ENCODE assay signal across 9 cellular contexts in genomic region chr3:97970929-97971460, GRCh38. TPM values are rescaled to one million over a fixed set of nuclear protein-coding genes. Genes with fewer than 3 reads are reported as not detected.
DNase-seq lines count a peak whose midpoint lies in the region; ATAC-seq, FAIRE-seq and TF ChIP-seq lines count a peak whose summit lies in the region.
"Had no signal": no experiment of that assay in that cellular context is flagged by ENCODE, and none has a peak within 500 bp of the region (broad histone marks: within the 10 kb centered on the region; RNA-seq: fewer than 3 reads in every experiment).

No MANE protein-coding gene starts in this region.

- TF ChIP-seq CTCF in endothelial cell of umbilical vein (IDR thresholded peaks at IDR 0.05; ENCODE audit: extremely low read depth in 1 of 2, insufficient read depth in 1 of 2, low read depth in 1 of 2, low read length in 2 of 2) (no peak), endothelial cell (IDR thresholded peaks at IDR 0.05; ENCODE audit: unreplicated experiment) (no peak)

- peak overlapping the region; percentile 73 for H3K4me2 ChIP-seq in endothelial cell of umbilical vein (ENCODE audit: insufficient read depth, low read length)

- no peaks in the 10 kb centered on the region for H3K27me3 ChIP-seq in endothelial cell of umbilical vein (ENCODE audit: control insufficient read depth in 2 of 2, insufficient read depth in 2 of 2, low read length in 2 of 2)
- H3K27me3 ChIP-seq in skeletal muscle tissue (ENCODE audit: control insufficient read depth in 3 of 3, insufficient read depth in 3 of 3, low read length in 3 of 3) = no peaks in the 10 kb centered on the region

- POLR2A ChIA-PET in endothelial cell of umbilical vein (lab: Charles Lee) = no interaction called here

- DNase-seq in NCI-H1105 treated with DMSO at 0.1 percent for 48 hours (lab: John Stamatoyannopoulos, UW) (peak; percentile 9), NCI-H1105 (lab: John Stamatoyannopoulos, UW) (no peak), NOMO-1 treated with dmso at 0.1 percent for 144 hours (lab: John Stamatoyannopoulos, UW; ENCODE audit: unreplicated experiment) (peak; percentile 18), endothelial cell of umbilical vein (ENCODE audit: low read depth, low spot score) (no peak), endothelial cell (ENCODE audit: low spot score) (no peak)
- DNase-seq in activated CD8-positive, alpha-beta memory T cell treated with anti-CD3 and anti-CD28 coated beads for 24 hours = no peak

- H3K27me3 Mint-ChIP-seq in endothelial cell (ENCODE audit: unreplicated experiment) = peaks cover 4% of the 10 kb centered on the region

- H3K27ac ChIP-seq in endothelial cell of umbilical vein (ENCODE audit: insufficient read depth, low read depth, low read length) = no peak overlapping the region
- H3K27ac ChIP-seq in skeletal muscle tissue (ENCODE audit: low read depth, low read length) = peak overlapping the region; percentile 54

- intact Hi-C loops in endothelial cell of umbilical vein (cut with micrococcal nuclease) = no loop called here

- H3K36me3 ChIP-seq in endothelial cell of umbilical vein (ENCODE audit: control insufficient read depth in 2 of 2, extremely low read depth in 1 of 2, insufficient read depth in 2 of 2, low read length in 2 of 2) (no peaks in the 10 kb centered on the region), skeletal muscle tissue (ENCODE audit: control insufficient read depth in 3 of 3, insufficient read depth in 3 of 3, low read length in 3 of 3) (peaks cover 0 to 3% (median 1%) of the 10 kb centered on the region in 3 donors)

- H3K4me1 ChIP-seq in endothelial cell of umbilical vein (ENCODE audit: control insufficient read depth, extremely low read depth, insufficient read depth, low read length) (peaks cover 17% of the 10 kb centered on the region), skeletal muscle tissue (ENCODE audit: control insufficient read depth in 3 of 3, insufficient read depth in 3 of 3, low read length in 3 of 3) (peaks cover 7 to 20% (median 18%) of the 10 kb centered on the region in 3 donors)

- dilution Hi-C loops in endothelial cell of umbilical vein (cut with MboI; ENCODE audit: extremely low pct_ligation_motif_present, low sequenced_read_pairs) = no loop called here

- H3K36me3 Mint-ChIP-seq in endothelial cell (ENCODE audit: low read depth, unreplicated experiment) = no peaks in the 10 kb centered on the region

- peak overlapping the region; percentile 94 for H2AFZ ChIP-seq in endothelial cell of umbilical vein (ENCODE audit: low read depth, low read length)

- ATAC-seq in HG02759 (IDR thresholded peaks at IDR 0.05; ENCODE audit: unreplicated experiment) = no peak

- peak; percentile 26 for FAIRE-seq in endothelial cell of umbilical vein (lab: Jason Lieb, UNC)
- FAIRE-seq: A204.1 had no signal

- H3K4me3 ChIP-seq in endothelial cell of umbilical vein (replicated peaks in 1 of 3; ENCODE audit: insufficient read depth in 1 of 3, low read depth in 1 of 3, low read length in 3 of 3) = peak overlapping the region in 2 of 3 experiments; percentile 35 to 56
- peak overlapping the region; percentile 69 to 79 (median 71) for H3K4me3 ChIP-seq in skeletal muscle tissue (ENCODE audit: low read length in 3 of 3)

- no peak overlapping the region for H3K27ac Mint-ChIP-seq in endothelial cell (ENCODE audit: unreplicated experiment)

- CTCF ChIA-PET in endothelial cell of umbilical vein (lab: Charles Lee) = interaction anchor here (0.6 to 1.7 kb wide), 3 partner anchors 16 to 207 kb away, joined by 3 to 4 read pairs (median 3); partner anchors contain the start of gene ARL6

- no TSS peak for BruUV-seq in endothelial cell of umbilical vein (replicated peaks; lab: Mats Ljungman, UMichigan)

- no peaks in the 10 kb centered on the region for H4K20me1 ChIP-seq in endothelial cell of umbilical vein (replicated peaks; ENCODE audit: control insufficient read depth, extremely low read depth, insufficient read depth, low read length)

- no peaks in the 10 kb centered on the region for H3K9me3 Mint-ChIP-seq in endothelial cell (ENCODE audit: unreplicated experiment)

- TF ChIP-seq POLR2A in endothelial cell of umbilical vein (IDR thresholded peaks at IDR 0.05; ENCODE audit: low read depth, low read length) = no peak

- H3K9me1 ChIP-seq in endothelial cell of umbilical vein (replicated peaks; ENCODE audit: control insufficient read depth, extremely low read depth, insufficient read depth, low read length) = no peaks in the 10 kb centered on the region

- peaks cover 5% of the 10 kb centered on the region for H3K4me1 Mint-ChIP-seq in endothelial cell (ENCODE audit: unreplicated experiment)

- no peak overlapping the region for H3K4me3 Mint-ChIP-seq in endothelial cell (ENCODE audit: unreplicated experiment)

- no peaks in the 10 kb centered on the region for H3K9me3 ChIP-seq in endothelial cell of umbilical vein (replicated peaks; ENCODE audit: control insufficient read depth, insufficient read depth, low read length)
- no peaks in the 10 kb centered on the region for H3K9me3 ChIP-seq in skeletal muscle tissue (ENCODE audit: control insufficient read depth in 3 of 3, low read length in 3 of 3)

- H3K9ac ChIP-seq in endothelial cell of umbilical vein (replicated peaks; ENCODE audit: extremely low read depth, insufficient read depth, low read length) (peak overlapping the region; percentile 43), skeletal muscle tissue (ENCODE audit: low read depth in 1 of 3, low read length in 3 of 3) (peak overlapping the region; percentile 51 to 76 (median 55))

- peaks cover 36% of the 10 kb centered on the region for H3K79me2 ChIP-seq in endothelial cell of umbilical vein (ENCODE audit: control insufficient read depth, insufficient read depth, low read length)

TF ChIP-seq in endothelial cell of umbilical vein, 7 proteins besides CTCF, POLR2A, EP300 and RAD21:
- TF ChIP-seq FOS (IDR thresholded peaks at IDR 0.05; ENCODE audit: borderline replicate concordance, insufficient read depth, low read length) = no peak
- no peak for TF ChIP-seq MAX (IDR thresholded peaks at IDR 0.05; ENCODE audit: insufficient read depth, insufficient read length)
- no peak for TF ChIP-seq GATA2 (IDR thresholded peaks at IDR 0.05; ENCODE audit: insufficient read depth, insufficient read length, low read depth, low read length)
- no peak for TF ChIP-seq POLR2AphosphoS5 (IDR thresholded peaks at IDR 0.05; ENCODE audit: insufficient read depth, low read depth, low read length)
- TF ChIP-seq MYC (IDR thresholded peaks at IDR 0.05; ENCODE audit: low read depth, low read length) = no peak
- no peak for TF ChIP-seq EZH2 (IDR thresholded peaks at IDR 0.05; ENCODE audit: borderline replicate concordance, low read depth, low read length, severe bottlenecking)
- no peak for TF ChIP-seq JUN (IDR thresholded peaks at IDR 0.05; ENCODE audit: borderline replicate concordance, insufficient read depth, insufficient read length, low read depth)

RNA-seq across cellular contexts. Expression of gene RIOX2, which starts 1.2 kb away (rescaled TPM):
- 24.5 and 30.5 TPM in 2 replicates for total RNA-seq in endothelial cell of umbilical vein
- 10.3 and 14.5 TPM in 2 replicates for polyA plus RNA-seq in endothelial cell of umbilical vein
- polyA plus RNA-seq in endothelial cell of umbilical vein (2011; cell fraction: cytosol; rRNA removed) = 15.7 and 16.4 TPM in 2 replicates
- 31.4 and 36.8 TPM in 2 replicates for polyA plus RNA-seq in endothelial cell of umbilical vein (2011; cell fraction: nucleus; rRNA removed)
- polyA plus RNA-seq in endothelial cell of umbilical vein (2012) = 24.9 and 28.1 TPM in 2 replicates
- polyA minus RNA-seq in endothelial cell of umbilical vein = 31.5 and 32.8 TPM in 2 replicates
- 8.5 TPM for polyA minus RNA-seq in endothelial cell of umbilical vein (2011; cell fraction: cytosol; rRNA and poly(A)+ RNA removed)
- polyA minus RNA-seq in endothelial cell of umbilical vein (2011; cell fraction: nucleus; rRNA and poly(A)+ RNA removed) = 28.0 and 28.5 TPM in 2 replicates
- total RNA-seq in skeletal muscle tissue = 37.1 TPM
- 13.4 TPM for total RNA-seq in endothelial cell (ENCODE audit: unreplicated experiment)

Comparison
In these comparisons a context has a peak if more than half of its experiments do, and no peak if none do; other contexts are left out.
1. DNase-seq: peak in NCI-H1105 treated with DMSO at 0.1 percent for 48 hours (single experiment) and NOMO-1 treated with dmso at 0.1 percent for 144 hours (single experiment); none in NCI-H1105 (single experiment), endothelial cell of umbilical vein (single experiment), activated CD8-positive, alpha-beta memory T cell treated with anti-CD3 and anti-CD28 coated beads for 24 hours (single experiment) and endothelial cell (single experiment).